ENCODE assay signal across 10 cellular contexts in the genomic region with DNA sequence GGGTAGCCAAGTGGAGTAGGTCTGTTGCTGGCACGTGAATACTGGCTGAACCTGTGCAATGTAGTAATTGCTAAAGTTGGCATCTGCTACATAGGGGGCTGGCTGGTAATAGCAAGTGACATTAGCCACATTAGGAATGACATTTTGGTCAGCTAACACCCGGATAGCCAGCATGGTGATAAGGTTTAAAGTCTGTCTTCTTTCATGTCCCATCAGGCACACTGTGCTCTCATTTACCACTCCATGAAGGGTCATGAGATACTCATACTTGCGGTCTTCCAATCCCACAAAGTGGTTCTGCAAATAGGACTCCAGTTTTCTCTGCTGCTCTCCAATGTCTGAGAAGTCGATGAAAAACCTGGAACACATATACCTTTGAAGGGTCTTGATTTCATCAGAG. TPM values are rescaled to one million over a fixed set of nuclear protein-coding genes. Genes with fewer than 3 reads are reported as not detected.
DNase-seq lines count a peak whose midpoint lies in the region; ATAC-seq and TF ChIP-seq lines count a peak whose summit lies in the region.
"Had no signal": no experiment of that assay in that cellular context is flagged by ENCODE, and none has a peak within 500 bp of the region (broad histone marks: within the 10 kb centered on the region; RNA-seq: fewer than 3 reads in every experiment).

No MANE protein-coding gene starts in this region.

- peaks cover 38% of the 10 kb centered on the region for H3K4me1 Mint-ChIP-seq in mesothelial cell of epicardium
- peaks cover 42% of the 10 kb centered on the region for H3K4me1 Mint-ChIP-seq in stimulated activated memory B cell treated with anti-CD40 and anti-IgM and Interleukin-4, amounts not matched to agents 10 μg/mL and 1 μg/mL and 100 μg/mL, for 72 hours

- no peak for ATAC-seq in upper lobe of left lung (ENCODE audit: low FRiP score in 2 of 2)
- no peak for ATAC-seq in stimulated activated memory B cell treated with anti-CD40 and anti-IgM and Interleukin-4, amounts not matched to agents 10 μg/mL and 1 μg/mL and 100 μg/mL, for 72 hours
- no peak for ATAC-seq in GM19395 (IDR thresholded peaks at IDR 0.05; ENCODE audit: unreplicated experiment)

- H3K27me3 Mint-ChIP-seq in mesothelial cell of epicardium (ENCODE audit: low read depth): peaks cover 9% of the 10 kb centered on the region
- peaks cover 8% of the 10 kb centered on the region for H3K27me3 Mint-ChIP-seq in stimulated activated memory B cell treated with anti-CD40 and anti-IgM and Interleukin-4, amounts not matched to agents 10 μg/mL and 1 μg/mL and 100 μg/mL, for 72 hours

- no peaks in the 10 kb centered on the region for H3K27me3 ChIP-seq in upper lobe of left lung

- H3K27ac ChIP-seq in upper lobe of left lung: peak overlapping the region in 1 of 4 donors; percentile 98

- H3K9me3 Mint-ChIP-seq in mesothelial cell of epicardium: no peaks in the 10 kb centered on the region
- H3K9me3 Mint-ChIP-seq in stimulated activated memory B cell treated with anti-CD40 and anti-IgM and Interleukin-4, amounts not matched to agents 10 μg/mL and 1 μg/mL and 100 μg/mL, for 72 hours: no peaks in the 10 kb centered on the region

- DNase-seq in SHP77 treated with DMSO at 0.1 percent for 48 hours (lab: John Stamatoyannopoulos, UW) (peak; percentile 15), SHP77 (lab: John Stamatoyannopoulos, UW) (no peak), cerebellar cortex (ENCODE audit: low spot score) (peak; percentile 62), mesothelial cell of epicardium (ENCODE audit: low spot score in 2 of 2, unreplicated experiment in 2 of 2) (no peak), upper lobe of left lung (no peak)
- no peak for DNase-seq in NK-92 treated with Interleukin-12 subunit alpha and Interleukin-12 subunit beta, amount 100 ng/mL, for 24 hours (lab: John Stamatoyannopoulos, UW)
- DNase-seq: effector memory CD4-positive, alpha-beta T cell; NCI-H510A had no signal

- peak overlapping the region in 3 of 4 donors; percentile 68 to 88 (median 72) for H3K4me3 ChIP-seq in upper lobe of left lung

- TF ChIP-seq CTCF in mesothelial cell of epicardium (IDR thresholded peaks at IDR 0.05; ENCODE audit: unreplicated experiment): no peak
- TF ChIP-seq CTCF in upper lobe of left lung (IDR thresholded peaks at IDR 0.05): no peak

- H3K4me1 ChIP-seq in upper lobe of left lung: peaks cover 19 to 44% (median 24%) of the 10 kb centered on the region in 4 donors

- no peaks in the 10 kb centered on the region for H3K9me3 ChIP-seq in upper lobe of left lung

- TF ChIP-seq EP300 in upper lobe of left lung (IDR thresholded peaks at IDR 0.05): no peak

- TF ChIP-seq POLR2A in upper lobe of left lung (IDR thresholded peaks at IDR 0.05): no peak

- H3K36me3 ChIP-seq in upper lobe of left lung: peaks cover 0 to 5% (median 2%) of the 10 kb centered on the region in 4 donors

- H3K36me3 Mint-ChIP-seq in mesothelial cell of epicardium: peaks cover 2% of the 10 kb centered on the region
- H3K36me3 Mint-ChIP-seq in stimulated activated memory B cell treated with anti-CD40 and anti-IgM and Interleukin-4, amounts not matched to agents 10 μg/mL and 1 μg/mL and 100 μg/mL, for 72 hours: peaks cover 4% of the 10 kb centered on the region

- WGBS in upper lobe of left lung, 2 donors: 45 to 54% methylated on average over 4 of the region's 4 CpGs

- no peak overlapping the region for H3K27ac Mint-ChIP-seq in mesothelial cell of epicardium
- H3K27ac Mint-ChIP-seq in stimulated activated memory B cell treated with anti-CD40 and anti-IgM and Interleukin-4, amounts not matched to agents 10 μg/mL and 1 μg/mL and 100 μg/mL, for 72 hours: no peak overlapping the region

- H3K4me3 Mint-ChIP-seq in mesothelial cell of epicardium: peak overlapping the region; percentile 87
- H3K4me3 Mint-ChIP-seq in stimulated activated memory B cell treated with anti-CD40 and anti-IgM and Interleukin-4, amounts not matched to agents 10 μg/mL and 1 μg/mL and 100 μg/mL, for 72 hours: no peak overlapping the region

RNA-seq across cellular contexts. Expression of gene TENT5A, which starts 2.8 kb away (rescaled TPM):
- 9.8 to 11.5 TPM (median 10.9 TPM) in 3 replicates for total RNA-seq in mesothelial cell of epicardium
- total RNA-seq in upper lobe of left lung: 10 to 100 TPM in 5 of 6 donors, 1 to 10 TPM in 1; 9.5 to 21.9 (median 18.6) TPM

Comparison
In these comparisons a context has a peak if more than half of its experiments do, and no peak if none do; other contexts are left out.
1. DNase-seq: peak in SHP77 treated with DMSO at 0.1 percent for 48 hours (single experiment) and cerebellar cortex (single experiment); none in SHP77 (0 of 2), mesothelial cell of epicardium (0 of 2), upper lobe of left lung (0 of 2) and NK-92 treated with Interleukin-12 subunit alpha and Interleukin-12 subunit beta, amount 100 ng/mL, for 24 hours (single experiment).